ENCODE assay signal across 1 cellular context in genomic region chr12:110035534-110036104, GRCh38.
TF ChIP-seq lines count a peak whose summit lies in the region.

No MANE protein-coding gene starts in this region.

TF ChIP-seq in HepG2, 621 proteins besides CTCF, POLR2A, EP300 and RAD21 (continued from another document and continues in another):
- TF ChIP-seq, protein P1, sequence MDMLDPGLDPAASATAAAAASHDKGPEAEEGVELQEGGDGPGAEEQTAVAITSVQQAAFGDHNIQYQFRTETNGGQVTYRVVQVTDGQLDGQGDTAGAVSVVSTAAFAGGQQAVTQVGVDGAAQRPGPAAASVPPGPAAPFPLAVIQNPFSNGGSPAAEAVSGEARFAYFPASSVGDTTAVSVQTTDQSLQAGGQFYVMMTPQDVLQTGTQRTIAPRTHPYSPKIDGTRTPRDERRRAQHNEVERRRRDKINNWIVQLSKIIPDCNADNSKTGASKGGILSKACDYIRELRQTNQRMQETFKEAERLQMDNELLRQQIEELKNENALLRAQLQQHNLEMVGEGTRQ (IDR thresholded peaks at IDR 0.05; ENCODE audit: low read depth, low read length), result no peak
- TF ChIP-seq, protein P1 (CRISPR knock-in tag; IDR thresholded peaks at IDR 0.05; ENCODE audit: borderline replicate concordance), result no peak
- TF ChIP-seq PHF21A (CRISPR knock-in tag; IDR thresholded peaks at IDR 0.05) (no peak), STAT6 (CRISPR knock-in tag; IDR thresholded peaks at IDR 0.05; ENCODE audit: borderline replicate concordance) (no peak), ZMYM2 (CRISPR knock-in tag; IDR thresholded peaks at IDR 0.05) (peak; percentile 93), CBX5 (CRISPR knock-in tag; IDR thresholded peaks at IDR 0.05; ENCODE audit: borderline replicate concordance) (no peak), JUNB (CRISPR knock-in tag; IDR thresholded peaks at IDR 0.05; ENCODE audit: borderline replicate concordance) (no peak), NR1H2 (CRISPR knock-in tag; IDR thresholded peaks at IDR 0.05; ENCODE audit: borderline replicate concordance, low read depth) (no peak), TBL1XR1 (IDR thresholded peaks at IDR 0.05; ENCODE audit: borderline replicate concordance, low read length, partially characterized antibody) (no peak), REST (IDR thresholded peaks at IDR 0.05; ENCODE audit: borderline replicate concordance in 1 of 2, low read depth in 1 of 2, low read length in 2 of 2) (no peak), ZBTB43 (CRISPR knock-in tag; conservative IDR thresholded peaks at IDR 0.05) (0 out of 2 replicates have a peak, but pooled peaks have one; percentile 45), YEATS4 (CRISPR knock-in tag; IDR thresholded peaks at IDR 0.05; ENCODE audit: borderline replicate concordance) (0 out of 2 replicates have a peak, but pooled peaks have one; percentile 26), ZNF83 (CRISPR knock-in tag; IDR thresholded peaks at IDR 0.05; ENCODE audit: borderline replicate concordance) (no peak), ZNF451 (CRISPR knock-in tag; IDR thresholded peaks at IDR 0.05) (no peak), FOSL1 (CRISPR knock-in tag; IDR thresholded peaks at IDR 0.05; ENCODE audit: borderline replicate concordance) (no peak), YY1 (IDR thresholded peaks at IDR 0.05; ENCODE audit: insufficient read depth, insufficient replicate concordance, low read depth, low read length) (no peak), SMAD9 (CRISPR knock-in tag; IDR thresholded peaks at IDR 0.05) (no peak), ZNF563 (CRISPR knock-in tag; IDR thresholded peaks at IDR 0.05) (0 out of 2 replicates have a peak, but pooled peaks have one; percentile 18), HDAC2 (CRISPR knock-in tag; IDR thresholded peaks at IDR 0.05) (no peak; the same call in none of the 2 replicates), MAFG (CRISPR knock-in tag; IDR thresholded peaks at IDR 0.05) (no peak), GTF3A (CRISPR knock-in tag; conservative IDR thresholded peaks at IDR 0.05) (no peak), FOXP1 (IDR thresholded peaks at IDR 0.05) (no peak), FOXP1 (CRISPR knock-in tag; IDR thresholded peaks at IDR 0.05) (peak; percentile 70), ETV5 (CRISPR knock-in tag; IDR thresholded peaks at IDR 0.05; ENCODE audit: borderline replicate concordance) (no peak), CREB3 (CRISPR knock-in tag; IDR thresholded peaks at IDR 0.05) (no peak), ZNF143 (CRISPR knock-in tag; IDR thresholded peaks at IDR 0.05) (no peak), ZFP36 (IDR thresholded peaks at IDR 0.05; ENCODE audit: borderline replicate concordance, low read depth, low read length, partially characterized antibody) (no peak), TAF1 (CRISPR knock-in tag; IDR thresholded peaks at IDR 0.05) (no peak), SNAPC4 (CRISPR knock-in tag; IDR thresholded peaks at IDR 0.05) (no peak), SMARCE1 (IDR thresholded peaks at IDR 0.05; ENCODE audit: borderline replicate concordance) (no peak), ZNF639 (CRISPR knock-in tag; conservative IDR thresholded peaks at IDR 0.05) (no peak), ZNF816 (CRISPR knock-in tag; IDR thresholded peaks at IDR 0.05; ENCODE audit: borderline replicate concordance) (no peak), HOXA3 (CRISPR knock-in tag; IDR thresholded peaks at IDR 0.05) (peak; percentile 61; the same call in 1 of the 2 replicates), ZKSCAN8 (CRISPR knock-in tag; IDR thresholded peaks at IDR 0.05; ENCODE audit: borderline replicate concordance) (no peak), ZBTB7A (CRISPR knock-in tag; IDR thresholded peaks at IDR 0.05) (peak; percentile 65; the same call in 1 of the 2 replicates), ZNF101 (CRISPR knock-in tag; IDR thresholded peaks at IDR 0.05; ENCODE audit: borderline replicate concordance, low read depth) (no peak)
- TF ChIP-seq, protein P2, sequence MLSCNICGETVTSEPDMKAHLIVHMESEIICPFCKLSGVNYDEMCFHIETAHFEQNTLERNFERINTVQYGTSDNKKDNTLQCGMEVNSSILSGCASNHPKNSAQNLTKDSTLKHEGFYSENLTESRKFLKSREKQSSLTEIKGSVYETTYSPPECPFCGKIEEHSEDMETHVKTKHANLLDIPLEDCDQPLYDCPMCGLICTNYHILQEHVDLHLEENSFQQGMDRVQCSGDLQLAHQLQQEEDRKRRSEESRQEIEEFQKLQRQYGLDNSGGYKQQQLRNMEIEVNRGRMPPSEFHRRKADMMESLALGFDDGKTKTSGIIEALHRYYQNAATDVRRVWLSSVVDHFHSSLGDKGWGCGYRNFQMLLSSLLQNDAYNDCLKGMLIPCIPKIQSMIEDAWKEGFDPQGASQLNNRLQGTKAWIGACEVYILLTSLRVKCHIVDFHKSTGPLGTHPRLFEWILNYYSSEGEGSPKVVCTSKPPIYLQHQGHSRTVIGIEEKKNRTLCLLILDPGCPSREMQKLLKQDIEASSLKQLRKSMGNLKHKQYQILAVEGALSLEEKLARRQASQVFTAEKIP (CRISPR knock-in tag; IDR thresholded peaks at IDR 0.05; ENCODE audit: borderline replicate concordance), result no peak
- TF ChIP-seq, protein P3, sequence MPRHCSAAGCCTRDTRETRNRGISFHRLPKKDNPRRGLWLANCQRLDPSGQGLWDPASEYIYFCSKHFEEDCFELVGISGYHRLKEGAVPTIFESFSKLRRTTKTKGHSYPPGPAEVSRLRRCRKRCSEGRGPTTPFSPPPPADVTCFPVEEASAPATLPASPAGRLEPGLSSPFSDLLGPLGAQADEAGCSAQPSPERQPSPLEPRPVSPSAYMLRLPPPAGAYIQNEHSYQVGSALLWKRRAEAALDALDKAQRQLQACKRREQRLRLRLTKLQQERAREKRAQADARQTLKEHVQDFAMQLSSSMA (CRISPR knock-in tag; IDR thresholded peaks at IDR 0.05), result no peak
- TF ChIP-seq, protein P4, sequence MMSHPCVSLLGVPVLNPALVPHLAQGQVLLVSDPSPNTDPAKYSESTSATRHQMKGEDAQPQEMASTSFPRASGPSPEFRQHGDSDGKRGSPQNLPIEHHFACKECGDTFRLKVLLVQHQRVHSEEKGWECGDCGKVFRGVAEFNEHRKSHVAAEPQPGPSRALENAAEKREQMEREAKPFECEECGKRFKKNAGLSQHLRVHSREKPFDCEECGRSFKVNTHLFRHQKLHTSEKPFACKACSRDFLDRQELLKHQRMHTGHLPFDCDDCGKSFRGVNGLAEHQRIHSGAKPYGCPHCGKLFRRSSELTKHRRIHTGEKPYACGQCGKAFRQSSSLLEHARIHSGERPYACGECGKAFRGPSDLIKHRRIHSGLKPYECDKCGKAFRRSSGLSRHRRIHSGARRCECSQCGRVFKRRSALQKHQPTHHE (CRISPR knock-in tag; IDR thresholded peaks at IDR 0.05; ENCODE audit: borderline replicate concordance), result no peak
